ENCODE assay signal across 9 cellular contexts in genomic region chr4:742742-743311, GRCh38. TPM values are rescaled to one million over a fixed set of nuclear protein-coding genes. Genes with fewer than 3 reads are reported as not detected.
DNase-seq lines count a peak whose midpoint lies in the region; ATAC-seq, FAIRE-seq and TF ChIP-seq lines count a peak whose summit lies in the region.
"Had no signal": no experiment of that assay in that cellular context is flagged by ENCODE, and none has a peak within 500 bp of the region (broad histone marks: within the 10 kb centered on the region; RNA-seq: fewer than 3 reads in every experiment).

No MANE protein-coding gene starts in this region.

- H3K27ac ChIP-seq in astrocyte (ENCODE audit: low read depth, low read length) = no peak overlapping the region

- H3K4me2 ChIP-seq in astrocyte (ENCODE audit: low read length) = no peak overlapping the region
- H3K4me2 ChIP-seq: BLaER1 treated with 17β-estradiol and CSF1 and Interleukin-3, amounts not matched to agents 10 nM and 100 nM had no signal

- no peak for ATAC-seq in GM18870 (IDR thresholded peaks at IDR 0.05; ENCODE audit: unreplicated experiment)

- no peaks in the 10 kb centered on the region for H3K9me3 Mint-ChIP-seq in astrocyte (ENCODE audit: unreplicated experiment)

- TF ChIP-seq CTCF in astrocyte (IDR thresholded peaks at IDR 0.05; ENCODE audit: insufficient read depth, low read depth, low read length) = peak; percentile 57

- FAIRE-seq in astrocyte (lab: Jason Lieb, UNC) = no peak

- H3K4me3 ChIP-seq in astrocyte (ENCODE audit: insufficient read depth, low read depth, low read length) = no peak overlapping the region
- H3K4me3 ChIP-seq: BLaER1 treated with 17β-estradiol and CSF1 and Interleukin-3, amounts not matched to agents 10 nM and 100 nM had no signal

- peaks cover 3% of the 10 kb centered on the region for H3K79me2 ChIP-seq in astrocyte (ENCODE audit: insufficient read depth, low read length)

- no peaks in the 10 kb centered on the region for H3K4me1 Mint-ChIP-seq in astrocyte (ENCODE audit: low read depth, unreplicated experiment)

- no peaks in the 10 kb centered on the region for H3K9me3 ChIP-seq in astrocyte (ENCODE audit: insufficient read depth, low read depth, low read length)
- H3K9me3 ChIP-seq: BLaER1 treated with 17β-estradiol and CSF1 and Interleukin-3, amounts not matched to agents 10 nM and 100 nM had no signal

- H3K27ac Mint-ChIP-seq in astrocyte (ENCODE audit: unreplicated experiment) = no peak overlapping the region

- H4K20me1 ChIP-seq in astrocyte (ENCODE audit: insufficient read depth, low read length) = peaks cover 50% of the 10 kb centered on the region

- H3K36me3 ChIP-seq in astrocyte (ENCODE audit: insufficient read depth, low read length) = peaks cover 10% of the 10 kb centered on the region

- no peaks in the 10 kb centered on the region for H3K27me3 Mint-ChIP-seq in astrocyte (ENCODE audit: low read depth, unreplicated experiment)

- H3K36me3 Mint-ChIP-seq in astrocyte (ENCODE audit: low read depth, unreplicated experiment) = peaks cover 8% of the 10 kb centered on the region

- no peak overlapping the region for H2AFZ ChIP-seq in astrocyte (ENCODE audit: low read depth, low read length)

- H3K4me1 ChIP-seq in astrocyte (ENCODE audit: insufficient read depth, low read length) = peaks cover 12% of the 10 kb centered on the region

- no peak overlapping the region for H3K4me3 Mint-ChIP-seq in astrocyte (ENCODE audit: unreplicated experiment)

- H3K27me3 ChIP-seq in astrocyte (ENCODE audit: insufficient read depth, low read length) = no peaks in the 10 kb centered on the region
- H3K27me3 ChIP-seq: BLaER1 treated with 17β-estradiol and CSF1 and Interleukin-3, amounts not matched to agents 10 nM and 100 nM had no signal

- peak; percentile 30 for DNase-seq in NCI-H146 (lab: John Stamatoyannopoulos, UW)
- DNase-seq in NCI-H146 treated with DMSO at 0.1 percent for 48 hours (lab: John Stamatoyannopoulos, UW; ENCODE audit: unreplicated experiment) = no peak
- peak; percentile 97 for DNase-seq in HuH-7.5 (ENCODE audit: low spot score)
- peak; percentile 46 for DNase-seq in T1000 (lab: John Stamatoyannopoulos, UW)
- no peak for DNase-seq in astrocyte (ENCODE audit: low read depth)
- peak; percentile 54 for DNase-seq in iris pigment epithelial cell (ENCODE audit: low read depth)
- DNase-seq in stimulated activated CD4-positive, alpha-beta T cell treated with anti-CD3 and anti-CD28 coated beads, Interleukin-2, amount 100 ng/mL, for 4 hours (ENCODE audit: low read depth) = peak; percentile 70

- H3K9ac ChIP-seq in astrocyte (ENCODE audit: low read length) = no peak overlapping the region
- H3K9ac ChIP-seq: BLaER1 treated with 17β-estradiol and CSF1 and Interleukin-3, amounts not matched to agents 10 nM and 100 nM had no signal

RNA-seq across cellular contexts. Expression of gene PCGF3, which starts 37.2 kb away (rescaled TPM):
- 61.1 and 65.7 TPM in 2 replicates for total RNA-seq in astrocyte

RNA-seq across cellular contexts. Expression of gene SLC49A3, which starts 53.9 kb away (rescaled TPM):
- 6.2 and 9.2 TPM in 2 replicates for total RNA-seq in astrocyte

Comparison
In these comparisons a context has a peak if more than half of its experiments do, and no peak if none do; other contexts are left out.
1. DNase-seq: peak in NCI-H146 (single experiment), HuH-7.5 (single experiment), T1000 (single experiment), iris pigment epithelial cell (single experiment) and stimulated activated CD4-positive, alpha-beta T cell treated with anti-CD3 and anti-CD28 coated beads, Interleukin-2, amount 100 ng/mL, for 4 hours (single experiment); none in NCI-H146 treated with DMSO at 0.1 percent for 48 hours (single experiment) and astrocyte (single experiment).